ENCODE assay signal across 27 cellular contexts in the genomic region with DNA sequence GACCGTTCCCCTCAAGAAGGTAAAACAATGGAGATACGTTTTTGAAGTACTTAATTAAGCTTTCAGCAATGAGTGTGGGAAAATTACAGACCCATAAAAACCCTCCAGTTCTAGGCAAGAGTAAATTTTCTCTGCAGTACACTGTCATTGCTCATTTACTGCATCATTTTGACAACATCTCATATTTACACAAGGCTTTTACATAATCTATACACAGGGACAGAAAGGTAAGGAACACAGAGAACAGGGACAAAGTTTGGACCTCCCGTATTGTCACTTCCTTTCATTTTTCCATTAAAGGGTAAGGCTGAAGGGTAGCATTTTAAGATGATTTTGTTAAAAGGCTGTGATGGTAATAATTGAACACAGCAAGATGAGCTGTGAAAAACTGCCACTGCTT. TPM values are rescaled to one million over a fixed set of nuclear protein-coding genes. Genes with fewer than 3 reads are reported as not detected.
DNase-seq lines count a peak whose midpoint lies in the region; ATAC-seq and TF ChIP-seq lines count a peak whose summit lies in the region.
"Had no signal": no experiment of that assay in that cellular context is flagged by ENCODE, and none has a peak within 500 bp of the region (broad histone marks: within the 10 kb centered on the region; RNA-seq: fewer than 3 reads in every experiment).

No MANE protein-coding gene starts in this region.

- peaks cover 0 to 25% (median 3%) of the 10 kb centered on the region in 4 donors for H3K4me1 Mint-ChIP-seq in CD4-positive, CD25-positive, alpha-beta regulatory T cell
- H3K4me1 Mint-ChIP-seq in activated naive CD4-positive, alpha-beta T cell treated with anti-CD3 and anti-CD28 coated beads for 36 hours (ENCODE audit: low read depth) = no peaks in the 10 kb centered on the region

- peaks cover 32% of the 10 kb centered on the region for H3K36me3 Mint-ChIP-seq in CD4-positive, CD25-positive, alpha-beta regulatory T cell
- H3K36me3 Mint-ChIP-seq in activated naive CD4-positive, alpha-beta T cell treated with anti-CD3 and anti-CD28 coated beads for 36 hours (ENCODE audit: low read depth) = peaks cover 10% of the 10 kb centered on the region

- no peak for TF ChIP-seq EP300 in neural cell (conservative IDR thresholded peaks at IDR 0.05; ENCODE audit: poor library complexity, severe bottlenecking)

- peak overlapping the region in 2 of 3 donors; percentile 23 to 48 for H3K27ac Mint-ChIP-seq in CD4-positive, CD25-positive, alpha-beta regulatory T cell
- no peak overlapping the region for H3K27ac Mint-ChIP-seq in activated naive CD4-positive, alpha-beta T cell treated with anti-CD3 and anti-CD28 coated beads for 36 hours
- H3K27ac Mint-ChIP-seq: activated naive CD8-positive, alpha-beta T cell; activated T-helper 2 cell treated with anti-CD3 and anti-CD28 coated beads, Interferon-gamma antibody, Interleukin-2, Interleukin-4, amounts not matched to agents 10 μg/mL and 5 μg/mL and 100 μg/mL, durations not matched to agents 14 hours and 24 hours and 36 hours had no signal

- H3K9me2 ChIP-seq in neural cell (ENCODE audit: insufficient read depth, low read length) = no peaks in the 10 kb centered on the region

- no peaks in the 10 kb centered on the region for H3K27me3 Mint-ChIP-seq in CD4-positive, CD25-positive, alpha-beta regulatory T cell
- no peaks in the 10 kb centered on the region for H3K27me3 Mint-ChIP-seq in activated naive CD4-positive, alpha-beta T cell treated with anti-CD3 and anti-CD28 coated beads for 36 hours (ENCODE audit: low read depth)
- H3K27me3 Mint-ChIP-seq: activated naive CD8-positive, alpha-beta T cell; effector memory CD8-positive, alpha-beta T cell; naive thymus-derived CD4-positive, alpha-beta T cell had no signal

- no peak for TF ChIP-seq RAD21 in neural cell (conservative IDR thresholded peaks at IDR 0.05)

- H3K4me3 ChIP-seq in CD4-positive, CD25-positive, alpha-beta regulatory T cell (ENCODE audit: low read depth, low read length) = no peak overlapping the region
- H3K4me3 ChIP-seq in dorsolateral prefrontal cortex = no peak overlapping the region
- no peak overlapping the region for H3K4me3 ChIP-seq in neural cell (ENCODE audit: low read length)
- H3K4me3 ChIP-seq in BE2C (ENCODE audit: low read depth, low read length) = no peak overlapping the region
- H3K4me3 ChIP-seq: ascending aorta, cardiac muscle cell, colonic mucosa, heart left ventricle, SJSA1, skin epidermis, transverse colon had no signal

- no peaks in the 10 kb centered on the region for H3K27me3 ChIP-seq in CD4-positive, CD25-positive, alpha-beta regulatory T cell (ENCODE audit: control insufficient read depth, insufficient read depth, low read length)
- H3K27me3 ChIP-seq in dorsolateral prefrontal cortex (no peaks in the 10 kb centered on the region), neural cell (ENCODE audit: insufficient read depth, low read depth, low read length) (no peaks in the 10 kb centered on the region), foreskin keratinocyte (no peaks in the 10 kb centered on the region), BE2C (no peaks in the 10 kb centered on the region)
- H3K27me3 ChIP-seq: ascending aorta, cardiac muscle cell, colonic mucosa, heart left ventricle, SJSA1, transverse colon had no signal

- no peak overlapping the region for H2AFZ ChIP-seq in neural cell (ENCODE audit: low read depth, low read length)

- CTCF ChIA-PET in activated naive CD4-positive, alpha-beta T cell treated with anti-CD3 and anti-CD28 coated beads for 36 hours (lab: Charles Lee) = no interaction called here

- no peak overlapping the region for H3K4me2 ChIP-seq in neural cell (ENCODE audit: low read length)

- no peak overlapping the region for H3K9ac ChIP-seq in neural cell (ENCODE audit: low read length)

- ATAC-seq in CD4-positive, CD25-positive, alpha-beta regulatory T cell (ENCODE audit: low read depth in 2 of 2) = no peak
- no peak for ATAC-seq in foreskin keratinocyte
- ATAC-seq: activated CD4-positive, CD25-positive, alpha-beta regulatory T cell treated with anti-CD3 and anti-CD28 coated beads, Interleukin-2, amount 50 U/mL, for 24 hours; effector memory CD8-positive, alpha-beta T cell; esophagus mucosa; naive thymus-derived CD4-positive, alpha-beta T cell had no signal

- no peaks in the 10 kb centered on the region for H3K79me2 ChIP-seq in neural cell (replicated peaks; ENCODE audit: insufficient read depth, low read length)

- H3F3A ChIP-seq in neural cell (ENCODE audit: insufficient read depth, low read length, poor library complexity, severe bottlenecking) = no peaks in the 10 kb centered on the region

- no peak for DNase-seq in CD4-positive, CD25-positive, alpha-beta regulatory T cell
- DNase-seq in NCI-H1417 treated with DMSO at 0.1 percent for 48 hours (lab: John Stamatoyannopoulos, UW) (peak; percentile 28), dorsolateral prefrontal cortex (no peak), NCI-H187 (lab: John Stamatoyannopoulos, UW) (no peak), foreskin keratinocyte (no peak), BE2C (no peak)
- DNase-seq in activated naive CD4-positive, alpha-beta T cell treated with anti-CD3 and anti-CD28 coated beads for 36 hours = no peak
- DNase-seq: activated CD4-positive, alpha-beta T cell treated with anti-CD3 and anti-CD28 coated beads, Interleukin-2, amount 50 U/mL, for 48 hours; colonic mucosa; DMS153; effector memory CD8-positive, alpha-beta T cell; heart left ventricle; naive thymus-derived CD4-positive, alpha-beta T cell; NCI-H226; NCI-H82; nucleus accumbens; T-helper 1 cell; transverse colon had no signal

- H3K9me3 ChIP-seq in CD4-positive, CD25-positive, alpha-beta regulatory T cell (ENCODE audit: control insufficient read depth in 2 of 2, low read length in 2 of 2) = no peaks in the 10 kb centered on the region
- no peaks in the 10 kb centered on the region for H3K9me3 ChIP-seq in neural cell (ENCODE audit: low read length)
- no peaks in the 10 kb centered on the region for H3K9me3 ChIP-seq in BE2C
- H3K9me3 ChIP-seq: ascending aorta, colonic mucosa, heart left ventricle, SJSA1, transverse colon had no signal

- TF ChIP-seq CTCF in dorsolateral prefrontal cortex (IDR thresholded peaks at IDR 0.05 in 54 of 56, conservative IDR thresholded peaks at IDR 0.05 in 2 of 56; ENCODE audit: low read depth in 1 of 56, partially characterized antibody in 56 of 56) (no peak), neural cell (IDR thresholded peaks at IDR 0.05; ENCODE audit: poor library complexity, severe bottlenecking) (no peak), foreskin keratinocyte (conservative IDR thresholded peaks at IDR 0.05) (no peak), BE2C (IDR thresholded peaks at IDR 0.05; ENCODE audit: low read depth, low read length) (no peak)

- intact Hi-C loops in dorsolateral prefrontal cortex (cut with DNase I) = no loop called here
- intact Hi-C loops in activated naive CD4-positive, alpha-beta T cell treated with anti-CD3 and anti-CD28 coated beads for 36 hours (cut with micrococcal nuclease) = no loop called here

- H3K36me3 ChIP-seq in CD4-positive, CD25-positive, alpha-beta regulatory T cell (ENCODE audit: control insufficient read depth, insufficient read depth, low read length) = peaks cover 33% of the 10 kb centered on the region
- H3K36me3 ChIP-seq in neural cell (ENCODE audit: insufficient read depth, low read length) (no peaks in the 10 kb centered on the region), BE2C (peaks cover 6% of the 10 kb centered on the region)
- H3K36me3 ChIP-seq: cardiac muscle cell, colonic mucosa, SJSA1, transverse colon had no signal

- H4K20me1 ChIP-seq in neural cell (ENCODE audit: insufficient read depth) = no peaks in the 10 kb centered on the region

- H3K4me1 ChIP-seq in CD4-positive, CD25-positive, alpha-beta regulatory T cell (ENCODE audit: control insufficient read depth, insufficient read depth, low read length, poor library complexity, severe bottlenecking) = no peaks in the 10 kb centered on the region
- H3K4me1 ChIP-seq in foreskin keratinocyte = peaks cover 6% of the 10 kb centered on the region
- H3K4me1 ChIP-seq in BE2C = peaks cover 11% of the 10 kb centered on the region
- H3K4me1 ChIP-seq: ascending aorta, colonic mucosa had no signal

- no peak overlapping the region for H3K4me3 Mint-ChIP-seq in CD4-positive, CD25-positive, alpha-beta regulatory T cell
- H3K4me3 Mint-ChIP-seq in activated naive CD4-positive, alpha-beta T cell treated with anti-CD3 and anti-CD28 coated beads for 36 hours = no peak overlapping the region
- H3K4me3 Mint-ChIP-seq: activated naive CD8-positive, alpha-beta T cell; effector memory CD8-positive, alpha-beta T cell; naive thymus-derived CD4-positive, alpha-beta T cell had no signal

- no peak overlapping the region for H3K27ac ChIP-seq in CD4-positive, CD25-positive, alpha-beta regulatory T cell (ENCODE audit: insufficient read depth, low read length, poor library complexity, severe bottlenecking)
- H3K27ac ChIP-seq in dorsolateral prefrontal cortex = peak overlapping the region in 31 of 59 donors; percentile 1 to 73 (median 35)
- peak overlapping the region; percentile 13 for H3K27ac ChIP-seq in neural cell (ENCODE audit: low read length)
- no peak overlapping the region for H3K27ac ChIP-seq in foreskin keratinocyte
- H3K27ac ChIP-seq: ascending aorta, cardiac muscle cell, colonic mucosa, heart left ventricle, SJSA1, skin epidermis, transverse colon had no signal

- no peaks in the 10 kb centered on the region for H3K9me3 Mint-ChIP-seq in CD4-positive, CD25-positive, alpha-beta regulatory T cell
- no peaks in the 10 kb centered on the region for H3K9me3 Mint-ChIP-seq in activated naive CD4-positive, alpha-beta T cell treated with anti-CD3 and anti-CD28 coated beads for 36 hours
- H3K9me3 Mint-ChIP-seq: activated T-helper 2 cell treated with anti-CD3 and anti-CD28 coated beads, Interferon-gamma antibody, Interleukin-2, Interleukin-4, amounts not matched to agents 10 μg/mL and 5 μg/mL and 100 μg/mL, durations not matched to agents 14 hours and 24 hours and 36 hours; effector memory CD8-positive, alpha-beta T cell had no signal

RNA-seq across cellular contexts. Expression of a gene that starts 7.4 kb away (rescaled TPM):
- total RNA-seq in CD4-positive, CD25-positive, alpha-beta regulatory T cell = 4.7 TPM
- under 1 TPM in 1 of 4 donors, not detected in 3; 0.25 TPM for polyA plus RNA-seq in CD4-positive, CD25-positive, alpha-beta regulatory T cell
- total RNA-seq in dorsolateral prefrontal cortex = 1 to 10 TPM in 64 of 120 experiments, under 1 TPM in 40, not detected in 16; 0.28 to 7.5 (median 1.3) TPM
- polyA plus RNA-seq in neural cell = 1.3 TPM in 1 of 2 replicates, not detected in the other
- 1.7 TPM in 1 of 2 replicates, not detected in the other for polyA minus RNA-seq in neural cell
- not detected in 2 replicates for total RNA-seq in foreskin keratinocyte
- not detected in 2 replicates for polyA plus RNA-seq in foreskin keratinocyte
- 2.3 TPM for polyA plus RNA-seq in BE2C (2012; ENCODE audit: insufficient read depth, insufficient read length, low read depth)
- total RNA-seq in activated naive CD4-positive, alpha-beta T cell treated with anti-CD3 and anti-CD28 coated beads for 36 hours = not detected
- total RNA-seq: cardiac muscle cell, esophagus mucosa, SJSA1 had no signal
- polyA plus RNA-seq: cardiac muscle cell; heart left ventricle; naive thymus-derived CD4-positive, alpha-beta T cell had no signal

RNA-seq across cellular contexts. Expression of a gene that starts 52.9 kb away (rescaled TPM):
- 16.3 TPM for total RNA-seq in CD4-positive, CD25-positive, alpha-beta regulatory T cell
- 10 to 100 TPM; 45.5 to 53.0 (median 48.8) TPM for polyA plus RNA-seq in CD4-positive, CD25-positive, alpha-beta regulatory T cell
- 10 to 100 TPM; 14.9 to 33.8 (median 25.1) TPM for total RNA-seq in dorsolateral prefrontal cortex
- 14.7 and 19.0 TPM in 2 replicates for polyA plus RNA-seq in neural cell
- polyA minus RNA-seq in neural cell = 19.2 and 23.0 TPM in 2 replicates
- 17.8 and 18.9 TPM in 2 replicates for total RNA-seq in foreskin keratinocyte
- polyA plus RNA-seq in foreskin keratinocyte = 7.6 and 8.6 TPM in 2 replicates
- polyA plus RNA-seq in BE2C (2012; ENCODE audit: insufficient read depth, insufficient read length, low read depth) = 15.8 TPM
- total RNA-seq in activated naive CD4-positive, alpha-beta T cell treated with anti-CD3 and anti-CD28 coated beads for 36 hours = 10 to 100 TPM; 34.7 to 36.8 TPM

RNA-seq across cellular contexts. Expression of a gene that starts 53.1 kb away (rescaled TPM):
- total RNA-seq in CD4-positive, CD25-positive, alpha-beta regulatory T cell = 14.7 TPM
- polyA plus RNA-seq in CD4-positive, CD25-positive, alpha-beta regulatory T cell = 10 to 100 TPM; 16.6 to 23.1 (median 20.2) TPM
- total RNA-seq in dorsolateral prefrontal cortex = 10 to 100 TPM in 109 of 120 experiments, 1 to 10 TPM in 11; 6.9 to 20.8 (median 13.6) TPM
- polyA plus RNA-seq in neural cell = 25.1 and 25.4 TPM in 2 replicates
- 31.4 and 36.8 TPM in 2 replicates for polyA minus RNA-seq in neural cell
- 10.9 and 12.4 TPM in 2 replicates for total RNA-seq in foreskin keratinocyte
- polyA plus RNA-seq in foreskin keratinocyte = 4.7 and 6.2 TPM in 2 replicates
- polyA plus RNA-seq in BE2C (2012; ENCODE audit: insufficient read depth, insufficient read length, low read depth) = 11.0 TPM
- 10 to 100 TPM; 13.2 TPM for total RNA-seq in activated naive CD4-positive, alpha-beta T cell treated with anti-CD3 and anti-CD28 coated beads for 36 hours

Comparison
In these comparisons a context has a peak if more than half of its experiments do, and no peak if none do; other contexts are left out.
1. H3K27ac ChIP-seq: peak in dorsolateral prefrontal cortex (31 of 59) and neural cell (single experiment); none in CD4-positive, CD25-positive, alpha-beta regulatory T cell (single experiment) and foreskin keratinocyte (single experiment).